ENCODE assay signal across 12 cellular contexts in genomic region chr12:95633671-95634465, GRCh38.
DNase-seq lines count a peak whose midpoint lies in the region; ATAC-seq and TF ChIP-seq lines count a peak whose summit lies in the region.
"Had no signal": no experiment of that assay in that cellular context is flagged by ENCODE, and none has a peak within 500 bp of the region (broad histone marks: within the 10 kb centered on the region; RNA-seq: fewer than 3 reads in every experiment).

No MANE protein-coding gene starts in this region.

- no peak overlapping the region for H3K4me2 ChIP-seq in IMR-90 (ENCODE audit: low read depth, low read length)

- POLR2A ChIA-PET in IMR-90 (lab: Charles Lee; ENCODE audit: unreplicated experiment): no interaction called here

- H3K23ac ChIP-seq in IMR-90 (ENCODE audit: low read depth, low read length): peak overlapping the region; percentile 82

- peak overlapping the region; percentile 90 for H3K4ac ChIP-seq in IMR-90 (ENCODE audit: low read depth, low read length)

- no peak overlapping the region for H2AFZ ChIP-seq in IMR-90 (replicated peaks; ENCODE audit: low read length, poor library complexity)

- dilution Hi-C loops in IMR-90 (cut with HindIII; ENCODE audit: low sequenced_read_pairs, unreplicated experiment): no loop called here

- peak overlapping the region; percentile 56 for H2BK15ac ChIP-seq in IMR-90 (ENCODE audit: low read depth, low read length)

- H3K27ac ChIP-seq in IMR-90 (ENCODE audit: insufficient read depth, low read length) (peak overlapping the region; percentile 67; the same call in 1 of the 2 replicates), stomach (peak overlapping the region; percentile 38 to 79 (median 59))

- H3K18ac ChIP-seq in IMR-90 (ENCODE audit: low read depth, low read length): peak overlapping the region; percentile 97

- DNase-seq in IMR-90 (no peak), choroid plexus epithelial cell (ENCODE audit: low read depth) (peak; percentile 15), left colon (peak in 1 of 2 donors; percentile 45), stomach (no peak), GM20000 (ENCODE audit: low spot score) (no peak), head of caudate nucleus (no peak), H7 (no peak)
- DNase-seq: activated CD8-positive, alpha-beta memory T cell treated with anti-CD3 and anti-CD28 coated beads for 24 hours; DMS79; T-helper 17 cell had no signal

- CTCF ChIA-PET in IMR-90 (lab: Yijun Ruan, JAX): interaction anchor here (1.0 to 1.2 kb wide), 2 partner anchors 81 to 172 kb away, joined by 3 read pairs; no protein-coding TSS in a partner anchor

- H3K56ac ChIP-seq in IMR-90 (ENCODE audit: extremely low read depth, insufficient read depth, low read length): 0 out of 2 replicates have a peak overlapping the region, but pooled peaks have one; percentile 12

- H2BK5ac ChIP-seq in IMR-90 (ENCODE audit: low read depth, low read length, poor library complexity, severe bottlenecking): peak overlapping the region; percentile 85

- H4K8ac ChIP-seq in IMR-90 (ENCODE audit: low read depth in 2 of 2, low read length in 2 of 2): peak overlapping the region; percentile 58 to 70

- H2AK5ac ChIP-seq in IMR-90 (ENCODE audit: low read depth, low read length): peak overlapping the region; percentile 5; the same call in 1 of the 2 replicates

- H3K36me3 ChIP-seq in IMR-90 (ENCODE audit: control insufficient read depth, insufficient read depth, low read length) (no peaks in the 10 kb centered on the region), stomach (no peaks in the 10 kb centered on the region), H7 (replicated peaks; ENCODE audit: control insufficient read depth, insufficient read depth, low read length) (no peaks in the 10 kb centered on the region)

- TF ChIP-seq CTCF in IMR-90 (conservative IDR thresholded peaks at IDR 0.05; ENCODE audit: low read depth, low read length) (no peak), choroid plexus epithelial cell (conservative IDR thresholded peaks at IDR 0.05; ENCODE audit: low read depth, low read length) (no peak), stomach (IDR thresholded peaks at IDR 0.05) (no peak), GM20000 (IDR thresholded peaks at IDR 0.05; ENCODE audit: extremely low read depth, missing control alignments) (no peak)

- peak overlapping the region; percentile 76 for H2BK20ac ChIP-seq in IMR-90 (ENCODE audit: low read depth, low read length)

- H3K14ac ChIP-seq in IMR-90 (replicated peaks; ENCODE audit: low read depth, low read length): peak overlapping the region; percentile 11

- H3K79me1 ChIP-seq in IMR-90 (ENCODE audit: low read depth in 1 of 2, low read length in 2 of 2): peaks cover 0 to 1% of the 10 kb centered on the region in 2 experiments; a peak in 2 of 4 replicates

- no peaks in the 10 kb centered on the region for H3K27me3 ChIP-seq in IMR-90 (ENCODE audit: control insufficient read depth, insufficient read depth, low read length)
- no peaks in the 10 kb centered on the region for H3K27me3 ChIP-seq in stomach
- no peaks in the 10 kb centered on the region for H3K27me3 ChIP-seq in H7 (ENCODE audit: control insufficient read depth, insufficient read depth, low read length)

- peaks cover 29% of the 10 kb centered on the region for H3K9me1 ChIP-seq in IMR-90 (ENCODE audit: insufficient read depth, low read length)

- intact Hi-C loops in IMR-90 (cut with micrococcal nuclease) (no loop called here), left colon (cut with DNase I, micrococcal nuclease) (no loop called here), stomach (cut with DNase I; ENCODE audit: low total_unique reads) (no loop called here), head of caudate nucleus (cut with DNase I) (no loop called here)

- no peaks in the 10 kb centered on the region for H4K20me1 ChIP-seq in IMR-90 (ENCODE audit: insufficient read depth, low read length)

- ATAC-seq in IMR-90 (ENCODE audit: low read depth) (no peak), left colon (peak; percentile 74), GM19324 (IDR thresholded peaks at IDR 0.05; ENCODE audit: low FRiP score, unreplicated experiment) (no peak)
- ATAC-seq: K562, T-helper 17 cell had no signal

- no CpG with 5 or more reads among the region's 5 CpGs for WGBS in IMR-90 (ENCODE audit: extremely low coverage in 2 of 2, insufficient read length in 1 of 2), 2 experiments
- WGBS in stomach, 5 donors: 10 to 25% (median 13%) methylated on average over 5 of the region's 5 CpGs

- H4K5ac ChIP-seq in IMR-90 (ENCODE audit: low read depth, low read length): peak overlapping the region; percentile 91

- peaks cover 22% of the 10 kb centered on the region for H3K4me1 ChIP-seq in IMR-90 (ENCODE audit: control insufficient read depth, insufficient read depth, low read length)
- H3K4me1 ChIP-seq in stomach: peaks cover 4 to 35% (median 16%) of the 10 kb centered on the region in 4 donors

- H3K9me3 ChIP-seq in IMR-90 (ENCODE audit: control insufficient read depth, insufficient read depth, low read length) (no peaks in the 10 kb centered on the region), stomach (no peaks in the 10 kb centered on the region)

- H2AK9ac ChIP-seq in IMR-90 (replicated peaks; ENCODE audit: low read depth, low read length, poor library complexity): no peak overlapping the region

- in situ Hi-C loops in IMR-90 (cut with MboI; ENCODE audit: low sequenced_read_pairs): no loop called here

- H2BK120ac ChIP-seq in IMR-90 (ENCODE audit: low read depth, low read length): peak overlapping the region; percentile 91

- H4K91ac ChIP-seq in IMR-90 (ENCODE audit: insufficient read depth, low read depth, low read length): peak overlapping the region; percentile 96

- no peak for TF ChIP-seq EP300 in stomach (IDR thresholded peaks at IDR 0.05)

- no TSS peak for BruUV-seq in IMR-90 (replicated peaks; lab: Mats Ljungman, UMichigan)

- H3K4me3 ChIP-seq in IMR-90 (ENCODE audit: insufficient read depth, low read depth, low read length) (no peak overlapping the region), choroid plexus epithelial cell (ENCODE audit: low read depth, low read length) (no peak overlapping the region), stomach (no peak overlapping the region), H7 (ENCODE audit: insufficient read depth, low read depth, low read length) (no peak overlapping the region)
- H3K4me3 ChIP-seq: K562 had no signal

- no peak for TF ChIP-seq RAD21 in IMR-90 (IDR thresholded peaks at IDR 0.05; ENCODE audit: low read length)

- TF ChIP-seq POLR2A in IMR-90 (IDR thresholded peaks at IDR 0.05; ENCODE audit: low read depth, low read length): no peak
- TF ChIP-seq POLR2A in stomach (IDR thresholded peaks at IDR 0.05): no peak

- H3K9ac ChIP-seq in IMR-90 (ENCODE audit: low read depth, low read length): no peak overlapping the region; the same call in 1 of the 2 replicates

TF ChIP-seq in IMR-90, 13 proteins besides CTCF, POLR2A, EP300 and RAD21:
- TF ChIP-seq ELK1 (IDR thresholded peaks at IDR 0.05; ENCODE audit: borderline replicate concordance, low read depth, low read length): no peak
- no peak for TF ChIP-seq BHLHE40 (IDR thresholded peaks at IDR 0.05; ENCODE audit: low read depth, low read length)
- TF ChIP-seq MAZ (IDR thresholded peaks at IDR 0.05; ENCODE audit: borderline replicate concordance, low read depth, low read length): no peak
- no peak for TF ChIP-seq CEBPB (IDR thresholded peaks at IDR 0.05; ENCODE audit: low read depth, low read length)
- TF ChIP-seq RFX5 (IDR thresholded peaks at IDR 0.05; ENCODE audit: low read depth, low read length): no peak
- no peak for TF ChIP-seq USF2 (IDR thresholded peaks at IDR 0.05; ENCODE audit: low read depth, low read length)
- TF ChIP-seq RCOR1 (IDR thresholded peaks at IDR 0.05; ENCODE audit: insufficient replicate concordance, low read length): no peak
- no peak for TF ChIP-seq MXI1 (IDR thresholded peaks at IDR 0.05; ENCODE audit: borderline replicate concordance, low read depth, low read length)
- TF ChIP-seq CHD1 (IDR thresholded peaks at IDR 0.05; ENCODE audit: low read depth, low read length): no peak
- TF ChIP-seq FOS (IDR thresholded peaks at IDR 0.05; ENCODE audit: low read depth, low read length): no peak
- TF ChIP-seq SMC3 (IDR thresholded peaks at IDR 0.05; ENCODE audit: low read depth, low read length): no peak
- TF ChIP-seq NFE2L2 (IDR thresholded peaks at IDR 0.05; ENCODE audit: low read depth, low read length): no peak
- TF ChIP-seq MAFK (IDR thresholded peaks at IDR 0.05; ENCODE audit: low read depth, low read length): no peak
